24 cellular contexts compared by ENCODE assay signal in the genomic region with DNA sequence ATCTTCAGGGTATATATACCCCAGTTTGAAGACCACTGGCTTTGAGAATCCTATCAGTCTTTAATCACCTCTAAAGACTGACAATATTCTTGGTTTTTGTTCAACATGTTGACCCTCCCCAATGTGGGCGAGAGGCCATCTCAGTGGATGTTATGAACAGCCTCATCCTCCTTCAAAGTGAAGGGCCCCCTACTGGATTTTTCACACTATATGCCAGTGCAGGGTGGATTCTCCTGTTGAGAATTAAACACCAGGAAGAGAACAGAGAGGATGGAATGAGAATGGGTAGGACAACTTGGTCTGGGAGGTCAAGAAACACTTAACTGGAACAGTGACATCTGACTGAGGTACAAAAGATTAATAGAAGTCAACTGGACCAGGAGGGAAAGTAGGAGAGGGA.
"Had no signal": no experiment of that assay in that cellular context is flagged by ENCODE, and none has a peak within 500 bp of the region (broad histone marks: within the 10 kb centered on the region; RNA-seq: fewer than 3 reads in every experiment).

No MANE protein-coding gene starts in this region.

- H3K4me1 Mint-ChIP-seq: activated naive CD4-positive, alpha-beta T cell treated with anti-CD3 and anti-CD28 coated beads, Interleukin-2, amount 10 ng/mL, durations not matched to agents 7 days and 5 days; activated naive CD8-positive, alpha-beta T cell treated with anti-CD3 and anti-CD28 coated beads for 36 hours had no signal

- H3K27ac Mint-ChIP-seq: activated CD8-positive, alpha-beta T cell treated with anti-CD3 and anti-CD28 coated beads for 36 hours; activated naive CD4-positive, alpha-beta T cell treated with anti-CD3 and anti-CD28 coated beads, Interleukin-2, amount 10 ng/mL, durations not matched to agents 7 days and 5 days; activated naive CD8-positive, alpha-beta T cell treated with anti-CD3 and anti-CD28 coated beads for 36 hours; activated T-cell treated with anti-CD3 and anti-CD28 coated beads, Interleukin-2, amount 50 U/mL, for 72 hours; activated T-helper 2 cell treated with anti-CD3 and anti-CD28 coated beads, Interferon-gamma antibody, Interleukin-2, Interleukin-4, amounts not matched to agents 10 μg/mL and 5 μg/mL and 100 μg/mL, durations not matched to agents 14 hours and 24 hours and 36 hours; T-helper 1 cell treated with Interleukin-12 subunit alpha and Interleukin-12 subunit beta and Interleukin-4 antibody, amounts not matched to agents 30 μg/mL and 1 μg/mL, for 36 hours had no signal

- DNase-seq: activated CD4-positive, CD25-positive, alpha-beta regulatory T cell; activated CD8-positive, alpha-beta memory T cell treated with anti-CD3 and anti-CD28 coated beads, Interleukin-2, amount 50 U/mL, for 4 hours; activated CD8-positive, alpha-beta T cell treated with anti-CD3 and anti-CD28 coated beads for 36 hours; activated gamma-delta T cell treated with Interleukin-2 at 50 U/mL for 16 hours; activated naive CD4-positive, alpha-beta T cell treated with anti-CD3 and anti-CD28 coated beads, Interleukin-2, amount 10 ng/mL, durations not matched to agents 7 days and 5 days; activated naive CD8-positive, alpha-beta T cell treated with anti-CD3 and anti-CD28 coated beads for 36 hours; activated T-cell treated with anti-CD3 and anti-CD28 coated beads, Interleukin-2, amount 50 U/mL, for 72 hours; aorta; caudate nucleus; Karpas-422; NCI-H1105 treated with DMSO at 0.1 percent for 48 hours; NCI-H1436 treated with DMSO at 0.1 percent for 48 hours; NCI-H187; NCI-H2081; NCI-H524; NK-92 treated with Interleukin-12 subunit alpha and Interleukin-12 subunit beta, amount 100 ng/mL, for 24 hours; Peyer's patch; SHP77 had no signal

- H3K4me3 Mint-ChIP-seq: activated CD8-positive, alpha-beta T cell treated with anti-CD3 and anti-CD28 coated beads for 36 hours; activated naive CD4-positive, alpha-beta T cell treated with anti-CD3 and anti-CD28 coated beads, Interleukin-2, amount 10 ng/mL, durations not matched to agents 7 days and 5 days; activated naive CD8-positive, alpha-beta T cell treated with anti-CD3 and anti-CD28 coated beads for 36 hours; activated T-cell treated with anti-CD3 and anti-CD28 coated beads, Interleukin-2, amount 50 U/mL, for 72 hours; T-helper 1 cell treated with Interleukin-12 subunit alpha and Interleukin-12 subunit beta and Interleukin-4 antibody, amounts not matched to agents 30 μg/mL and 1 μg/mL, for 36 hours had no signal

- H3K36me3 ChIP-seq: breast epithelium, Peyer's patch, SJSA1 had no signal

- H3K4me1 ChIP-seq: breast epithelium, Peyer's patch, SJSA1 had no signal

- H3K4me3 ChIP-seq: breast epithelium, K562, Peyer's patch, SJSA1 had no signal

- H3K9me3 Mint-ChIP-seq: activated CD8-positive, alpha-beta T cell treated with anti-CD3 and anti-CD28 coated beads for 36 hours; activated naive CD4-positive, alpha-beta T cell treated with anti-CD3 and anti-CD28 coated beads, Interleukin-2, amount 10 ng/mL, durations not matched to agents 7 days and 5 days; activated naive CD8-positive, alpha-beta T cell treated with anti-CD3 and anti-CD28 coated beads for 36 hours; T-helper 1 cell treated with Interleukin-12 subunit alpha and Interleukin-12 subunit beta and Interleukin-4 antibody, amounts not matched to agents 30 μg/mL and 1 μg/mL, for 36 hours had no signal

- H3K9me3 ChIP-seq: breast epithelium, Peyer's patch, SJSA1 had no signal

- H3K27ac ChIP-seq: breast epithelium, Peyer's patch, RWPE1, SJSA1 had no signal

- H3K27me3 ChIP-seq: breast epithelium, Peyer's patch, SJSA1 had no signal

- ATAC-seq: activated CD8-positive, alpha-beta T cell treated with anti-CD3 and anti-CD28 coated beads for 36 hours; activated T-cell treated with anti-CD3 and anti-CD28 coated beads, Interleukin-2, amount 50 U/mL, for 72 hours; K562 had no signal

- H3K36me3 Mint-ChIP-seq: activated naive CD4-positive, alpha-beta T cell treated with anti-CD3 and anti-CD28 coated beads, Interleukin-2, amount 10 ng/mL, durations not matched to agents 7 days and 5 days; activated naive CD8-positive, alpha-beta T cell treated with anti-CD3 and anti-CD28 coated beads for 36 hours had no signal

- H3K27me3 Mint-ChIP-seq: activated naive CD4-positive, alpha-beta T cell treated with anti-CD3 and anti-CD28 coated beads, Interleukin-2, amount 10 ng/mL, durations not matched to agents 7 days and 5 days had no signal
